In the genomic region with DNA sequence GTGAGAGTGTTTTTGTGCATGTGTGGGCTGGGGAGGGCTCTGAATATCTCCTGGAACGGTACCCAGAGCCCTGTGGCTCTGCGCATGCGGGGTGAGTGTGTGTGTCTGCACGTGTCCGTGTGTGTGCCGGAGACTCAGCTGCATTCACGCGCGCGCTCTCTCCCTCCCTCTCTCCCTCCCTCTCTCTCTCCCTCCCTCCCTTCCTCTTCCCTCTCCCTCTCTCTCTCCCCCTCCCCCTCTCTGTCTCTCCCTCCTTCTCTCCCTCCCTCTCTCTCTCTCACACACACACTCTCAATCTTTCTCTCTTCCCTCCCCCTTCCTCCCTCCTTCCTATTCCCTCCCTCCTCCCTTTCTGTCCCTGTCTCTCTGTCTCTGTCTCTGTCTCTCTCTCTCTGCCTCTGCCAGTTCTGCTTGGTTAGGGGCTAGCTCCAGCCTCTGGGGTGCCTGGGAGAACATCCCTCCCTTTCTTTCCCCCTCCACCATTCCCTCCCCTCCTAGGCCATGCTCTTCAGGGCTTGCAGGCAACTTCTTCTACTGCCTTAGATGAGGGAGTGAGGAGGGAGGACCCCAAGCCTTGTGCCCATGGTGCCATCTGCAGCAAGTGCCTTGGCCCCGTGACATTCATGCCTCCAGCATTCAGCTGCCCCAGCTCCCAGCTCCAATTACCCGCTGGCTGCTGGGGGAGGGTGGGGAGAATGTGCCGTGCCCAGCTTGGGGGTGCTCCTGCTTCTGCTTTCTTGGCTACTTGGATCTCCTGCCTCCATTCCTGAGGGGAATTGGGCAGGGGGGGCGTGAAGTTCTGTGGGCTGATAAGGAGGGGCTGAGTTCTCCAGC, we compare ENCODE assay signal across 8 cellular contexts. TPM values are rescaled to one million over a fixed set of nuclear protein-coding genes. Genes with fewer than 3 reads are reported as not detected.
A peak's percentile ranks its signal among the peaks of the same experiment; 100 is the strongest.
DNase-seq lines count a peak whose midpoint lies in the region; ATAC-seq and TF ChIP-seq lines count a peak whose summit lies in the region.

No MANE protein-coding gene starts in this region.

- no peaks in the 10 kb centered on the region for H3K27me3 ChIP-seq in endodermal cell (ENCODE audit: control insufficient read depth, insufficient read depth, low read length, poor library complexity, severe bottlenecking)
- H3K27me3 ChIP-seq in mucosa of stomach (ENCODE audit: control insufficient read depth, insufficient read depth, low read length): no peaks in the 10 kb centered on the region

- H3K9me3 ChIP-seq in endodermal cell (ENCODE audit: control insufficient read depth, low read length) (no peaks in the 10 kb centered on the region), mucosa of stomach (ENCODE audit: control insufficient read depth, low read length) (no peaks in the 10 kb centered on the region)

- ATAC-seq in HG02571 (IDR thresholded peaks at IDR 0.05; ENCODE audit: unreplicated experiment): no peak

- peak overlapping the region; percentile 82 for H3K27ac ChIP-seq in endodermal cell (ENCODE audit: low read depth, low read length)

- peaks cover 30% of the 10 kb centered on the region for H3K4me1 ChIP-seq in endodermal cell (ENCODE audit: control insufficient read depth, insufficient read depth, low read length)
- peaks cover 93% of the 10 kb centered on the region for H3K4me1 ChIP-seq in mucosa of stomach (ENCODE audit: control insufficient read depth, insufficient read depth, low read length)

- H3K9ac ChIP-seq in endodermal cell (ENCODE audit: extremely low read depth, low read length, poor library complexity, severe bottlenecking) (no peak overlapping the region), mucosa of stomach (ENCODE audit: low read length) (peak overlapping the region; percentile 77)

- H3K27me3 Mint-ChIP-seq in endodermal cell (ENCODE audit: insufficient read depth): peaks cover 10% of the 10 kb centered on the region

- WGBS in endodermal cell (ENCODE audit: insufficient coverage in 1 of 2, insufficient read length in 1 of 2), 2 experiments: 45 to 48% methylated on average over 4 to 12 of the region's 14 CpGs

- no peaks in the 10 kb centered on the region for H3K36me3 Mint-ChIP-seq in endodermal cell (ENCODE audit: low read depth)

- peak overlapping the region; percentile 69 for H3K27ac Mint-ChIP-seq in endodermal cell

- peaks cover 59% of the 10 kb centered on the region for H3K4me1 Mint-ChIP-seq in endodermal cell

- H3K4me3 ChIP-seq in endodermal cell (ENCODE audit: low read length) (no peak overlapping the region), mucosa of stomach (ENCODE audit: low read length) (peak overlapping the region; percentile 38)

- H3K36me3 ChIP-seq in endodermal cell (ENCODE audit: control insufficient read depth, insufficient read depth, low read length) (no peaks in the 10 kb centered on the region), mucosa of stomach (ENCODE audit: control insufficient read depth, insufficient read depth, low read length) (no peaks in the 10 kb centered on the region)

- TF ChIP-seq CTCF in endodermal cell (conservative IDR thresholded peaks at IDR 0.05): no peak

- DNase-seq in SIG-M5 treated with dmso at 0.1 percent for 504 hours (lab: John Stamatoyannopoulos, UW; ENCODE audit: unreplicated experiment) (peak; percentile 9), SIG-M5 (lab: John Stamatoyannopoulos, UW) (no peak), NOMO-1 treated with dmso at 0.1 percent for 144 hours (lab: John Stamatoyannopoulos, UW; ENCODE audit: unreplicated experiment) (peak; percentile 11), endodermal cell (peak; percentile 62)
- peak; percentile 63 for DNase-seq in activated CD8-positive, alpha-beta memory T cell treated with anti-CD3 and anti-CD28 coated beads, Interleukin-2, amount 50 U/mL, for 24 hours (ENCODE audit: extremely low read depth)
- peak; percentile 76 for DNase-seq in stimulated activated CD8-positive, alpha-beta memory T cell treated with anti-CD3 and anti-CD28 coated beads, Interleukin-4, amount 100 ng/mL, for 24 hours (ENCODE audit: low read depth)

- H3K9me3 Mint-ChIP-seq in endodermal cell: no peaks in the 10 kb centered on the region

- peak overlapping the region; percentile 34 for H3K4me3 Mint-ChIP-seq in endodermal cell

RNA-seq across cellular contexts. Expression of a gene that starts 6.4 kb away (rescaled TPM):
- 10 to 100 TPM; 12.7 to 14.4 TPM for total RNA-seq in endodermal cell
- 16.0 TPM for polyA plus RNA-seq in endodermal cell (2013, experiment 1 of 2)
- 15.5 TPM for polyA plus RNA-seq in endodermal cell (2013, experiment 2 of 2)

RNA-seq across cellular contexts. Expression of a gene that starts 14.9 kb away (rescaled TPM):
- 100 to 1,000 TPM; 106 to 124 TPM for total RNA-seq in endodermal cell
- polyA plus RNA-seq in endodermal cell (2013, experiment 1 of 2): 119 TPM
- polyA plus RNA-seq in endodermal cell (2013, experiment 2 of 2): 101 TPM

RNA-seq across cellular contexts. Expression of a gene that starts 31.3 kb away (rescaled TPM):
- 1 to 10 TPM; 3.0 to 4.4 TPM for total RNA-seq in endodermal cell
- polyA plus RNA-seq in endodermal cell (2013, experiment 1 of 2): 3.1 TPM
- polyA plus RNA-seq in endodermal cell (2013, experiment 2 of 2): 2.3 TPM

RNA-seq across cellular contexts. Expression of a gene that starts 52.6 kb away (rescaled TPM):
- 100 to 1,000 TPM in 1 of 2 donors, 10 to 100 TPM in 1; 95.4 to 108 TPM for total RNA-seq in endodermal cell
- polyA plus RNA-seq in endodermal cell (2013, experiment 1 of 2): 126 TPM
- polyA plus RNA-seq in endodermal cell (2013, experiment 2 of 2): 115 TPM

RNA-seq across cellular contexts. Expression of a gene that starts 53.9 kb away (rescaled TPM):
- total RNA-seq in endodermal cell: not detected
- not detected for polyA plus RNA-seq in endodermal cell (2013, experiment 1 of 2)
- polyA plus RNA-seq in endodermal cell (2013, experiment 2 of 2): not detected
